Comparison of ENCODE assay signal across 8 cellular contexts in genomic region chr10:75399461-75400162, GRCh38. TPM values are rescaled to one million over a fixed set of nuclear protein-coding genes. Genes with fewer than 3 reads are reported as not detected.
A peak's percentile ranks its signal among the peaks of the same experiment; 100 is the strongest.
DNase-seq lines count a peak whose midpoint lies in the region; ATAC-seq and TF ChIP-seq lines count a peak whose summit lies in the region.

No MANE protein-coding gene starts in this region.

- H3K4me3 ChIP-seq in iPS-20b (ENCODE audit: low read length) (peak overlapping the region; percentile 55; the same call in 1 of the 2 replicates), sigmoid colon (peak overlapping the region; percentile 76 to 97 (median 92))

- DNase-seq in Daoy (ENCODE audit: low read depth) (peak; percentile 67), HUDEP-2 (lab: John Stamatoyannopoulos, UW; ENCODE audit: unreplicated experiment in 76 of 76) (peak in 47 of 76 experiments; percentile 5 to 72 (median 34)), T47D (ENCODE audit: low read depth in 1 of 2, low spot score in 1 of 2) (peak; percentile 82 to 94), sigmoid colon (peak; percentile 95), NK-92 (lab: John Stamatoyannopoulos, UW; ENCODE audit: unreplicated experiment) (no peak)

- no peak overlapping the region for H3K9ac ChIP-seq in iPS-20b (ENCODE audit: low read depth, low read length)

- H3K9me3 ChIP-seq in iPS-20b (ENCODE audit: insufficient read depth, low read depth, low read length) (no peaks in the 10 kb centered on the region; the same call in 1 of the 2 replicates), sigmoid colon (no peaks in the 10 kb centered on the region)

- H3K27ac ChIP-seq in iPS-20b (ENCODE audit: low read length) (no peak overlapping the region), sigmoid colon (peak overlapping the region; percentile 93 to 99 (median 98))

- in situ Hi-C loops in T47D (cut with HindIII; ENCODE audit: low pct_unique_long_range_greater_than_20kb, low sequenced_read_pairs): no loop called here

- peak in 2 of 4 experiments; percentile 25 to 70 for TF ChIP-seq CTCF in sigmoid colon (IDR thresholded peaks at IDR 0.05)

- no peak for TF ChIP-seq EP300 in sigmoid colon (IDR thresholded peaks at IDR 0.05)

- 15 to 18% methylated on average over 71 of the region's 71 CpGs for WGBS in sigmoid colon, 2 donors

- TF ChIP-seq POLR2A in sigmoid colon (IDR thresholded peaks at IDR 0.05): no peak

- H3K4me1 ChIP-seq in iPS-20b (ENCODE audit: insufficient read depth, low read length): peaks cover 10% of the 10 kb centered on the region; the same call in 1 of the 2 replicates
- H3K4me1 ChIP-seq in sigmoid colon: peaks cover 0 to 51% (median 29%) of the 10 kb centered on the region in 4 donors

- intact Hi-C loops in sigmoid colon (cut with DNase I): loop anchor here (2.0 to 10.0 kb wide), 10 partner anchors 283 to 1605 kb away; no protein-coding TSS in a partner anchor

- H3K27me3 ChIP-seq in iPS-20b (ENCODE audit: insufficient read depth, low read length) (peaks cover 100% of the 10 kb centered on the region), sigmoid colon (no peaks in the 10 kb centered on the region)

- peak; percentile 8; the same call in 2 of the 3 replicates for ATAC-seq in SK-N-SH treated with all-trans-retinoic acid at 6 μM for 48 hours
- ATAC-seq in GM19324 (IDR thresholded peaks at IDR 0.05; ENCODE audit: low FRiP score, unreplicated experiment): no peak

- no peaks in the 10 kb centered on the region for H3K36me3 ChIP-seq in iPS-20b (ENCODE audit: insufficient read depth, low read depth, low read length)
- peaks cover 0 to 26% (median 6%) of the 10 kb centered on the region in 4 donors for H3K36me3 ChIP-seq in sigmoid colon

TF ChIP-seq in SK-N-SH treated with all-trans-retinoic acid at 6 μM for 48 hours, 23 proteins besides CTCF, POLR2A, EP300 and RAD21:
- no peak for TF ChIP-seq ZNF70 (CRISPR knock-in tag; IDR thresholded peaks at IDR 0.05)
- no peak for TF ChIP-seq ESRRG (CRISPR knock-in tag; IDR thresholded peaks at IDR 0.05)
- no peak for TF ChIP-seq TCF4 (CRISPR knock-in tag; IDR thresholded peaks at IDR 0.05; ENCODE audit: borderline replicate concordance)
- no peak for TF ChIP-seq SNAI2 (CRISPR knock-in tag; IDR thresholded peaks at IDR 0.05)
- TF ChIP-seq TOX (CRISPR knock-in tag; IDR thresholded peaks at IDR 0.05; ENCODE audit: borderline replicate concordance): no peak
- TF ChIP-seq RARB (CRISPR knock-in tag; IDR thresholded peaks at IDR 0.05): no peak

RNA-seq across cellular contexts. Expression of gene ZNF503, which starts 2.0 kb away (rescaled TPM):
- total RNA-seq in Daoy (2014; rRNA removed; shearing (Covaris generic)): 3.7 and 5.7 TPM in 2 replicates
- total RNA-seq in sigmoid colon: 10 to 100 TPM; 10.0 to 20.3 (median 18.2) TPM
- 1 to 10 TPM; 2.3 to 6.3 (median 5.4) TPM for polyA plus RNA-seq in sigmoid colon

RNA-seq across cellular contexts. Expression of gene LRMDA, which starts 31.8 kb away (rescaled TPM):
- 1.6 TPM in 1 of 2 replicates, not detected in the other for total RNA-seq in Daoy (2014; rRNA removed; shearing (Covaris generic))
- 10 to 100 TPM in 3 of 4 donors, 1 to 10 TPM in 1; 5.7 to 22.2 (median 13.7) TPM for total RNA-seq in sigmoid colon
- polyA plus RNA-seq in sigmoid colon: 1 to 10 TPM; 2.8 to 9.0 (median 4.2) TPM
